In genomic region chr15:82832601-82833209, GRCh38 we compare ENCODE assay signal across 8 cellular contexts. TPM values are rescaled to one million over a fixed set of nuclear protein-coding genes. Genes with fewer than 3 reads are reported as not detected.
DNase-seq lines count a peak whose midpoint lies in the region; ATAC-seq and TF ChIP-seq lines count a peak whose summit lies in the region.

No MANE protein-coding gene starts in this region.

- TF ChIP-seq CTCF in right atrium auricular region (IDR thresholded peaks at IDR 0.05) = no peak
- TF ChIP-seq CTCF in retinal pigment epithelial cell (conservative IDR thresholded peaks at IDR 0.05; ENCODE audit: low read depth, low read length) = no peak
- TF ChIP-seq CTCF in thyroid gland (IDR thresholded peaks at IDR 0.05) = no peak

- DNase-seq in right atrium auricular region (ENCODE audit: low spot score) (peak; percentile 40), left ventricle myocardium superior (no peak), RPMI7951 (ENCODE audit: low read depth) (peak; percentile 93), retinal pigment epithelial cell (ENCODE audit: low read depth) (peak; percentile 80), NCI-H2196 treated with DMSO at 0.1 percent for 48 hours (lab: John Stamatoyannopoulos, UW; ENCODE audit: unreplicated experiment) (no peak), thyroid gland (no peak)
- DNase-seq in central memory CD8-positive, alpha-beta T cell (ENCODE audit: low spot score in 2 of 2) = no peak

- H3K36me3 ChIP-seq in right atrium auricular region = peaks cover 92% of the 10 kb centered on the region
- peaks cover 82 to 84% of the 10 kb centered on the region in 2 donors for H3K36me3 ChIP-seq in thyroid gland

- H3K36me3 Mint-ChIP-seq in central memory CD8-positive, alpha-beta T cell (ENCODE audit: insufficient read depth) = peaks cover 90% of the 10 kb centered on the region

- TF ChIP-seq POLR2A in thyroid gland (IDR thresholded peaks at IDR 0.05) = no peak

- peak overlapping the region; percentile 9 for H3K27ac Mint-ChIP-seq in central memory CD8-positive, alpha-beta T cell (ENCODE audit: low read depth)

- H3K4me3 ChIP-seq in right atrium auricular region (no peak overlapping the region), retinal pigment epithelial cell (ENCODE audit: low read length) (no peak overlapping the region), thyroid gland (replicated peaks in 1 of 3) (no peak overlapping the region)

- peaks cover under 1% of the 10 kb centered on the region for H3K9me3 Mint-ChIP-seq in central memory CD8-positive, alpha-beta T cell

- peak overlapping the region in 1 of 2 donors; percentile 8 for H3K27ac ChIP-seq in right atrium auricular region
- H3K27ac ChIP-seq in thyroid gland = no peak overlapping the region

- no peak overlapping the region for H3K4me3 Mint-ChIP-seq in central memory CD8-positive, alpha-beta T cell

- no peaks in the 10 kb centered on the region for H3K27me3 ChIP-seq in right atrium auricular region
- H3K27me3 ChIP-seq in thyroid gland = no peaks in the 10 kb centered on the region

- H3K4me1 ChIP-seq in right atrium auricular region (peaks cover 0 to 9% of the 10 kb centered on the region in 2 donors), thyroid gland (no peaks in the 10 kb centered on the region)

- H3K4me1 Mint-ChIP-seq in central memory CD8-positive, alpha-beta T cell = peaks cover 12% of the 10 kb centered on the region

- H3K27me3 Mint-ChIP-seq in central memory CD8-positive, alpha-beta T cell = no peaks in the 10 kb centered on the region

- WGBS in thyroid gland, 2 donors = 75 to 89% methylated on average over 8 of the region's 8 CpGs

- intact Hi-C loops in left ventricle myocardium superior (cut with micrococcal nuclease) = no loop called here
- intact Hi-C loops in thyroid gland (cut with DNase I) = no loop called here

- H3K9me3 ChIP-seq in right atrium auricular region (no peaks in the 10 kb centered on the region), thyroid gland (no peaks in the 10 kb centered on the region)

- ATAC-seq in left ventricle myocardium superior (no peak), HG02973 (IDR thresholded peaks at IDR 0.05; ENCODE audit: unreplicated experiment) (peak; percentile 84)
- no peak for ATAC-seq in central memory CD8-positive, alpha-beta T cell (replicated peaks; ENCODE audit: extremely low read depth, poor library complexity, severe bottlenecking)

RNA-seq across cellular contexts. Expression of gene WHAMM, which starts 23.3 kb away (rescaled TPM):
- total RNA-seq in right atrium auricular region (1 to 10 TPM; 5.2 to 6.7 TPM), left ventricle myocardium superior (6.4 TPM), thyroid gland (10 to 100 TPM in 3 of 4 donors, 1 to 10 TPM in 1; 8.8 to 12.2 (median 11.8) TPM)
- 2.8 and 3.6 TPM in 2 replicates for total RNA-seq in RPMI7951 (2014; rRNA removed; shearing (Covaris generic))

RNA-seq across cellular contexts. Expression of gene FSD2, which starts 26.8 kb away (rescaled TPM):
- total RNA-seq in right atrium auricular region = 10 to 100 TPM in 1 of 2 donors, 1 to 10 TPM in 1; 9.0 to 58.8 TPM
- total RNA-seq in left ventricle myocardium superior = 150 TPM
- total RNA-seq in RPMI7951 (2014; rRNA removed; shearing (Covaris generic)) = not detected in 2 replicates
- 1 to 10 TPM in 1 of 4 donors, under 1 TPM in 3; 0.13 to 1.6 (median 0.69) TPM for total RNA-seq in thyroid gland

Comparison
In these comparisons a context has a peak if more than half of its experiments do, and no peak if none do; other contexts are left out.
1. DNase-seq: peak in right atrium auricular region (single experiment), RPMI7951 (single experiment) and retinal pigment epithelial cell (single experiment); none in left ventricle myocardium superior (single experiment), central memory CD8-positive, alpha-beta T cell (0 of 2), NCI-H2196 treated with DMSO at 0.1 percent for 48 hours (single experiment) and thyroid gland (0 of 2).